In the genomic region with DNA sequence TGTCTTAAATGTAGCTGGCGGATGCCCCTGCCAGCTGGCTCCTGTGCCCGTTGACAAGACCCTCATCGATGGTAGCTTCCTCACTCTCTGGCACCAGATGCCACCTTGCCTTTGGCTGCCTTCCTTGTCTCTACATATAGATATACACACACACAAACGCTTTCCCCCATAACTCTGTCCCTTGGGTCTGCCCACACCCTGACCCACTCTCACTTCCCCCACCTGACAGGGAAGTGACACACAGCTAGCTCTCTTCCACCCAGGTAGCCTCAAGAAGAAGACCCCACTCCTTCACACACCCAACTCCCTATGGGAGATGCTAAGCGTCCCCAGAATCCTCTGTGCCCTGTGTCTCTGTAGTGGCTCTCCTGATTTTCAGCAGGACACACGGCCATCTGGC, we compare ENCODE assay signal across 24 cellular contexts. TPM values are rescaled to one million over a fixed set of nuclear protein-coding genes. Genes with fewer than 3 reads are reported as not detected.
"Had no signal": no experiment of that assay in that cellular context is flagged by ENCODE, and none has a peak within 500 bp of the region (broad histone marks: within the 10 kb centered on the region; RNA-seq: fewer than 3 reads in every experiment).

No MANE protein-coding gene starts in this region.

- H3K9me3 ChIP-seq: body of pancreas had no signal

- H3K9me3 Mint-ChIP-seq: activated CD4-positive, alpha-beta memory T cell treated with anti-CD3 and anti-CD28 coated beads, Interleukin-2, amount 10 ng/mL, durations not matched to agents 7 days and 5 days; activated naive CD4-positive, alpha-beta T cell treated with anti-CD3 and anti-CD28 coated beads, Interleukin-2, amount 50 U/mL, for 24 hours; activated T-cell treated with anti-CD3 and anti-CD28 coated beads, Interleukin-2, amount 50 U/mL, for 72 hours; activated T-helper 2 cell treated with anti-CD3 and anti-CD28 coated beads, Interferon-gamma antibody, Interleukin-2, Interleukin-4, amounts not matched to agents 10 μg/mL and 5 μg/mL and 100 μg/mL, durations not matched to agents 14 hours and 24 hours and 36 hours; central memory CD8-positive, alpha-beta T cell; IgD-negative memory B cell had no signal

- DNase-seq: activated CD4-positive, alpha-beta memory T cell treated with anti-CD3 and anti-CD28 coated beads, Interleukin-2, amount 10 ng/mL, durations not matched to agents 7 days and 5 days; activated CD4-positive, alpha-beta T cell treated with anti-CD3 and anti-CD28 coated beads, Interleukin-2, amount 50 U/mL, for 1 hour; activated CD4-positive, CD25-positive, alpha-beta regulatory T cell; activated CD8-positive, alpha-beta memory T cell treated with anti-CD3 and anti-CD28 coated beads, Interleukin-2, amount 50 U/mL, for 4 hours; activated gamma-delta T cell treated with Interleukin-2 at 50 U/mL for 16 hours; activated T-cell treated with anti-CD3 and anti-CD28 coated beads, Interleukin-2, amount 50 U/mL, for 72 hours; aorta; body of pancreas; NCI-H1092 treated with DMSO at 0.1 percent for 48 hours; NCI-H1417 treated with DMSO at 0.1 percent for 48 hours; NCI-H1694 treated with DMSO at 0.1 percent for 48 hours; NCI-H2029 treated with DMSO at 0.1 percent for 48 hours; NCI-H446; NCI-H524; SHP77 treated with DMSO at 0.1 percent for 48 hours; T-helper 17 cell; T-helper 9 cell had no signal

- ATAC-seq: activated T-cell treated with anti-CD3 and anti-CD28 coated beads, Interleukin-2, amount 50 U/mL, for 72 hours; body of pancreas; T-helper 17 cell had no signal

- H3K27ac Mint-ChIP-seq: activated CD4-positive, alpha-beta memory T cell treated with anti-CD3 and anti-CD28 coated beads, Interleukin-2, amount 10 ng/mL, durations not matched to agents 7 days and 5 days; activated naive CD4-positive, alpha-beta T cell treated with anti-CD3 and anti-CD28 coated beads, Interleukin-2, amount 50 U/mL, for 24 hours; activated T-cell treated with anti-CD3 and anti-CD28 coated beads, Interleukin-2, amount 50 U/mL, for 72 hours; activated T-helper 2 cell treated with anti-CD3 and anti-CD28 coated beads, Interferon-gamma antibody, Interleukin-2, Interleukin-4, amounts not matched to agents 10 μg/mL and 5 μg/mL and 100 μg/mL, durations not matched to agents 14 hours and 24 hours and 36 hours had no signal

- H3K27ac ChIP-seq: body of pancreas, KMS-11 had no signal

- H3K27me3 Mint-ChIP-seq: activated CD4-positive, alpha-beta memory T cell treated with anti-CD3 and anti-CD28 coated beads, Interleukin-2, amount 10 ng/mL, durations not matched to agents 7 days and 5 days; activated naive CD4-positive, alpha-beta T cell treated with anti-CD3 and anti-CD28 coated beads, Interleukin-2, amount 50 U/mL, for 24 hours; IgD-negative memory B cell had no signal

- H3K4me1 Mint-ChIP-seq: activated CD4-positive, alpha-beta memory T cell treated with anti-CD3 and anti-CD28 coated beads, Interleukin-2, amount 10 ng/mL, durations not matched to agents 7 days and 5 days; activated naive CD4-positive, alpha-beta T cell treated with anti-CD3 and anti-CD28 coated beads, Interleukin-2, amount 50 U/mL, for 24 hours; central memory CD8-positive, alpha-beta T cell; T-helper 17 cell had no signal

- H3K4me3 ChIP-seq: body of pancreas had no signal

- H3K4me3 Mint-ChIP-seq: activated CD4-positive, alpha-beta memory T cell treated with anti-CD3 and anti-CD28 coated beads, Interleukin-2, amount 10 ng/mL, durations not matched to agents 7 days and 5 days; activated naive CD4-positive, alpha-beta T cell treated with anti-CD3 and anti-CD28 coated beads, Interleukin-2, amount 50 U/mL, for 24 hours; activated T-cell treated with anti-CD3 and anti-CD28 coated beads, Interleukin-2, amount 50 U/mL, for 72 hours; central memory CD8-positive, alpha-beta T cell; T-helper 17 cell had no signal

- H3K4me1 ChIP-seq: body of pancreas had no signal

- H3K36me3 Mint-ChIP-seq: activated naive CD4-positive, alpha-beta T cell treated with anti-CD3 and anti-CD28 coated beads, Interleukin-2, amount 50 U/mL, for 24 hours had no signal

- H3K27me3 ChIP-seq: body of pancreas had no signal

- H3K4me2 ChIP-seq: KMS-11 had no signal

RNA-seq across cellular contexts. Expression of gene GAST, which starts 48.7 kb away (rescaled TPM):
- total RNA-seq: activated CD4-positive, alpha-beta memory T cell treated with anti-CD3 and anti-CD28 coated beads, Interleukin-2, amount 10 ng/mL, durations not matched to agents 7 days and 5 days; activated T-cell treated with anti-CD3 and anti-CD28 coated beads, Interleukin-2, amount 50 U/mL, for 72 hours; activated T-helper 2 cell treated with anti-CD3 and anti-CD28 coated beads, Interferon-gamma antibody, Interleukin-2, Interleukin-4, amounts not matched to agents 10 μg/mL and 5 μg/mL and 100 μg/mL, durations not matched to agents 14 hours and 24 hours and 36 hours; aorta; body of pancreas; MCF 10A; SK-MEL-5; T-helper 17 cell had no signal

RNA-seq across cellular contexts. Expression of gene FKBP10, which starts 51.9 kb away (rescaled TPM):
- total RNA-seq: activated CD4-positive, alpha-beta memory T cell treated with anti-CD3 and anti-CD28 coated beads, Interleukin-2, amount 10 ng/mL, durations not matched to agents 7 days and 5 days; T-helper 17 cell had no signal
